15 cellular contexts compared by ENCODE assay signal in the genomic region with DNA sequence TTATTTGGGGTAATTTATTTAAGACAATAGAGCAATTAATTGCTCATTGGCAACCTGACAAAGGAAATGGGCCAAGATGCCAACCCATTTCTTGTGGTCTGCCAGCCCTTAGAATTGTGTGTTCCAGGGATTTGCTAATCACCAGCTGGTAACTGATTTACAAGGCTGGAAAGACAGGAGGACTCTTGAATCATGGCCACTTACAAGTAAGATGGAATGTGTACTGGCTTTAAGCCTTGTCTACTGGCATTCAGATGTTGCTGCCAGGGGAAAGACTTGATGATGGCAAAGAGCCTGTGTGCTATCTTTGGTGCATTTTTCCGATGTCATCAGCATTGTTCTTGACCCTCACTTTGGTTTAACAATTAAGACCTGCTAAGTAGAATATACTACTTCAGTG.
DNase-seq lines count a peak whose midpoint lies in the region; ATAC-seq, FAIRE-seq and TF ChIP-seq lines count a peak whose summit lies in the region.
"Had no signal": no experiment of that assay in that cellular context is flagged by ENCODE, and none has a peak within 500 bp of the region (broad histone marks: within the 10 kb centered on the region; RNA-seq: fewer than 3 reads in every experiment).

No MANE protein-coding gene starts in this region.

- H3K4me1 ChIP-seq in heart left ventricle: peaks cover 0 to 9% (median 0%) of the 10 kb centered on the region in 12 donors
- no peaks in the 10 kb centered on the region for H3K4me1 ChIP-seq in Caco-2
- H3K4me1 ChIP-seq: thyroid gland had no signal

- no peak overlapping the region for H3K27ac Mint-ChIP-seq in Caco-2 (ENCODE audit: unreplicated experiment)
- H3K27ac Mint-ChIP-seq: activated B cell treated with CpG ODN at 0.5 μM for 24 hours had no signal

- 33 to 60% (median 49%) methylated on average over 1 of the region's 1 CpG for WGBS in heart left ventricle, 4 donors

- H3K9me3 ChIP-seq in heart left ventricle (no peaks in the 10 kb centered on the region), Caco-2 (no peaks in the 10 kb centered on the region)
- H3K9me3 ChIP-seq: neutrophil, thyroid gland had no signal

- BruUV-seq in Caco-2 (replicated peaks; lab: Mats Ljungman, UMichigan): no TSS peak

- POLR2A ChIA-PET in Caco-2 (lab: Charles Lee): interaction anchor here (0.5 kb wide), 1 partner anchor 35 kb away, joined by 3 read pairs; no protein-coding TSS in a partner anchor

- peak; percentile 93 to 96 (median 95) for ATAC-seq in heart left ventricle
- ATAC-seq: GM12878, left colon had no signal

- no peak for TF ChIP-seq POLR2A in heart left ventricle (IDR thresholded peaks at IDR 0.05)

- H3K27me3 Mint-ChIP-seq in Caco-2 (ENCODE audit: insufficient read depth, unreplicated experiment): no peaks in the 10 kb centered on the region
- H3K27me3 Mint-ChIP-seq: activated B cell treated with CpG ODN at 0.5 μM for 24 hours had no signal

- DNase-seq in DMS 273 (lab: John Stamatoyannopoulos, UW; ENCODE audit: unreplicated experiment) (peak; percentile 22), DMS 273 treated with DMSO at 0.1 percent for 48 hours (lab: John Stamatoyannopoulos, UW) (no peak), RCC 7860 (ENCODE audit: low spot score) (peak; percentile 64), heart left ventricle (peak in 3 of 5 donors; percentile 18 to 52 (median 27)), renal cortical epithelial cell (ENCODE audit: low read depth) (peak; percentile 99), Caco-2 (no peak), coronary artery (ENCODE audit: low spot score) (no peak)
- no peak for DNase-seq in activated CD4-positive, CD25-positive, alpha-beta regulatory T cell (lab: John Stamatoyannopoulos, UW)
- DNase-seq: activated B cell treated with CpG ODN at 0.5 μM for 24 hours, left colon had no signal

- no peaks in the 10 kb centered on the region for H3K9me3 Mint-ChIP-seq in Caco-2 (ENCODE audit: unreplicated experiment)
- H3K9me3 Mint-ChIP-seq: activated B cell treated with CpG ODN at 0.5 μM for 24 hours had no signal

- H3K4me3 ChIP-seq in heart left ventricle: no peak overlapping the region
- no peak overlapping the region for H3K4me3 ChIP-seq in Caco-2 (ENCODE audit: low read depth, low read length)
- H3K4me3 ChIP-seq in coronary artery: no peak overlapping the region
- H3K4me3 ChIP-seq: GM12878, thyroid gland had no signal

- H3K36me3 ChIP-seq in heart left ventricle (no peaks in the 10 kb centered on the region), Caco-2 (ENCODE audit: control insufficient read depth, insufficient read depth, low read length) (no peaks in the 10 kb centered on the region)
- H3K36me3 ChIP-seq: neutrophil, thyroid gland had no signal

- TF ChIP-seq CTCF in heart left ventricle (IDR thresholded peaks at IDR 0.05) (no peak), Caco-2 (IDR thresholded peaks at IDR 0.05; ENCODE audit: insufficient read depth in 1 of 2, low read depth in 1 of 2, low read length in 1 of 2, severe bottlenecking in 1 of 2, unreplicated experiment in 1 of 2) (no peak), coronary artery (IDR thresholded peaks at IDR 0.05) (no peak)

- CTCF ChIA-PET in Caco-2 (lab: Charles Lee): no interaction called here

- H3K4me1 Mint-ChIP-seq in Caco-2 (ENCODE audit: low read depth, unreplicated experiment): no peaks in the 10 kb centered on the region
- H3K4me1 Mint-ChIP-seq: activated B cell treated with CpG ODN at 0.5 μM for 24 hours had no signal

- intact Hi-C loops in heart left ventricle (cut with DNase I): loop anchor here in 3 of 10 donors (5.0 kb wide), 1 partner anchor 45 kb away; no protein-coding TSS in a partner anchor
- intact Hi-C loops in Caco-2 (cut with micrococcal nuclease; ENCODE audit: unreplicated experiment): loop anchor here (10.0 kb wide), 1 partner anchor 93 kb away; a partner anchor contains a TSS

- no peak overlapping the region for H3K4me3 Mint-ChIP-seq in Caco-2 (ENCODE audit: unreplicated experiment)
- H3K4me3 Mint-ChIP-seq: activated B cell treated with CpG ODN at 0.5 μM for 24 hours had no signal

- H3K27me3 ChIP-seq in heart left ventricle (no peaks in the 10 kb centered on the region), Caco-2 (replicated peaks; ENCODE audit: control insufficient read depth, insufficient read depth, low read length) (no peaks in the 10 kb centered on the region)
- H3K27me3 ChIP-seq: neutrophil, thyroid gland had no signal

- no peaks in the 10 kb centered on the region for H3K36me3 Mint-ChIP-seq in Caco-2 (ENCODE audit: insufficient read depth, unreplicated experiment)

- H3K27ac ChIP-seq in heart left ventricle: peak overlapping the region in 2 of 12 donors; percentile 35 to 42
- no peak overlapping the region for H3K27ac ChIP-seq in coronary artery
- H3K27ac ChIP-seq: 22Rv1, neutrophil, thyroid gland had no signal

- FAIRE-seq in RCC 7860 (lab: Jason Lieb, UNC): peak; percentile 92
- FAIRE-seq: D721Med, GM12878 had no signal

Comparison
In these comparisons a context has a peak if more than half of its experiments do, and no peak if none do; other contexts are left out.
1. DNase-seq: peak in DMS 273 (single experiment), RCC 7860 (single experiment), heart left ventricle (3 of 5) and renal cortical epithelial cell (single experiment); none in DMS 273 treated with DMSO at 0.1 percent for 48 hours (single experiment), Caco-2 (0 of 2), coronary artery (single experiment) and activated CD4-positive, CD25-positive, alpha-beta regulatory T cell (0 of 4).